10 cellular contexts compared by ENCODE assay signal in genomic region chr1:207958376-207959139, GRCh38. TPM values are rescaled to one million over a fixed set of nuclear protein-coding genes. Genes with fewer than 3 reads are reported as not detected.
A peak's percentile ranks its signal among the peaks of the same experiment; 100 is the strongest.
DNase-seq lines count a peak whose midpoint lies in the region; ATAC-seq and TF ChIP-seq lines count a peak whose summit lies in the region.
"Had no signal": no experiment of that assay in that cellular context is flagged by ENCODE, and none has a peak within 500 bp of the region (broad histone marks: within the 10 kb centered on the region; RNA-seq: fewer than 3 reads in every experiment).

No MANE protein-coding gene starts in this region.

- BruUV-seq in A673 (replicated peaks; lab: Mats Ljungman, UMichigan), result no TSS peak

- H3K27me3 ChIP-seq in A673 (replicated peaks; ENCODE audit: insufficient read depth, low read depth, low read length, poor library complexity) (peaks cover 80% of the 10 kb centered on the region), MG63 (no peaks in the 10 kb centered on the region), esophagus (ENCODE audit: control insufficient read depth in 1 of 2, insufficient read depth in 2 of 2, low read length in 2 of 2) (no peaks in the 10 kb centered on the region)

- CTCF ChIA-PET in A673 (lab: Charles Lee), result no interaction called here

- H3K9me3 ChIP-seq in A673 (ENCODE audit: low read depth, low read length, poor library complexity, severe bottlenecking) (no peaks in the 10 kb centered on the region), MG63 (no peaks in the 10 kb centered on the region), esophagus (ENCODE audit: control insufficient read depth in 2 of 2, insufficient read depth in 1 of 2, low read depth in 1 of 2, low read length in 1 of 2) (no peaks in the 10 kb centered on the region)
- H3K9me3 ChIP-seq: mucosa of descending colon had no signal

- 32 to 33% methylated on average over 24 of the region's 24 CpGs for WGBS in esophagus, 2 donors

- no peak overlapping the region for H3K27ac Mint-ChIP-seq in nephron progenitor cell

- H3K9me3 Mint-ChIP-seq in nephron progenitor cell, result peaks cover 29% of the 10 kb centered on the region

- intact Hi-C loops in A673 (cut with micrococcal nuclease; ENCODE audit: unreplicated experiment), result no loop called here

- peak overlapping the region; percentile 54 for H3K4me3 Mint-ChIP-seq in nephron progenitor cell

- peaks cover 15% of the 10 kb centered on the region for H3K4me1 Mint-ChIP-seq in nephron progenitor cell

- DNase-seq in A673 (ENCODE audit: low spot score) (no peak), MG63 (no peak), nephron progenitor cell (no peak), DMS 273 treated with DMSO at 0.1 percent for 48 hours (lab: John Stamatoyannopoulos, UW) (no peak)
- DNase-seq in stimulated activated CD4-positive, alpha-beta T cell treated with anti-CD3 and anti-CD28 coated beads, Interleukin-2, amount 100 ng/mL, for 24 hours, result no peak

- POLR2A ChIA-PET in A673 (lab: Charles Lee; ENCODE audit: low non-redundant PET), result no interaction called here

- peaks cover 86% of the 10 kb centered on the region for H3K27me3 Mint-ChIP-seq in nephron progenitor cell (ENCODE audit: low read depth, poor library complexity)

- H3K27ac ChIP-seq in A673 (ENCODE audit: low read depth, low read length, poor library complexity, severe bottlenecking) (no peak overlapping the region), esophagus (ENCODE audit: low read depth in 2 of 2, low read length in 1 of 2) (peak overlapping the region; percentile 27 to 66)

- peak overlapping the region; percentile 27 for H3K4me3 ChIP-seq in A673 (ENCODE audit: low read depth, low read length, poor library complexity, severe bottlenecking)
- peak overlapping the region; percentile 14 for H3K4me3 ChIP-seq in MG63
- H3K4me3 ChIP-seq in esophagus (ENCODE audit: low read depth in 1 of 2, low read length in 2 of 2), result peak overlapping the region; percentile 24 to 45
- H3K4me3 ChIP-seq: mucosa of descending colon had no signal

- ATAC-seq in HG03457 (IDR thresholded peaks at IDR 0.05; ENCODE audit: unreplicated experiment), result no peak
- ATAC-seq in GM19463 (IDR thresholded peaks at IDR 0.05; ENCODE audit: unreplicated experiment), result no peak

- no peak for TF ChIP-seq CTCF in A673 (conservative IDR thresholded peaks at IDR 0.05; ENCODE audit: low read depth, low read length)
- no peak for TF ChIP-seq CTCF in nephron progenitor cell (IDR thresholded peaks at IDR 0.05)

- H3K36me3 ChIP-seq in A673 (ENCODE audit: insufficient read depth, low read length, poor library complexity, severe bottlenecking) (no peaks in the 10 kb centered on the region), MG63 (no peaks in the 10 kb centered on the region), esophagus (ENCODE audit: control insufficient read depth in 2 of 2, insufficient read depth in 2 of 2, low read length in 1 of 2) (no peaks in the 10 kb centered on the region)

- H3K4me1 ChIP-seq in A673 (ENCODE audit: insufficient read depth, low read length, poor library complexity, severe bottlenecking), result peaks cover 5% of the 10 kb centered on the region
- peaks cover 0 to 7% of the 10 kb centered on the region in 2 donors for H3K4me1 ChIP-seq in esophagus (ENCODE audit: control insufficient read depth in 2 of 2, insufficient read depth in 2 of 2, low read length in 1 of 2)

- peaks cover 10% of the 10 kb centered on the region for H3K36me3 Mint-ChIP-seq in nephron progenitor cell (ENCODE audit: low read depth)

RNA-seq across cellular contexts. Expression of gene CD34, which starts 47.6 kb away (rescaled TPM):
- total RNA-seq in A673 (2021), result not detected in 2 replicates
- 0.53 TPM in 1 of 2 replicates, not detected in the other for total RNA-seq in MG63 (2014; rRNA removed; shearing (Covaris generic); ENCODE audit: low replicate concordance)
- polyA plus RNA-seq in esophagus, result 10 to 100 TPM in 1 of 2 donors, 1 to 10 TPM in 1; 3.8 to 10.2 TPM
- total RNA-seq: OCI-LY7 had no signal
